22 cellular contexts compared by ENCODE assay signal in genomic region chr1:224867715-224868114, GRCh38.
"Had no signal": no experiment of that assay in that cellular context is flagged by ENCODE, and none has a peak within 500 bp of the region (broad histone marks: within the 10 kb centered on the region; RNA-seq: fewer than 3 reads in every experiment).

No MANE protein-coding gene starts in this region.

- H3K27ac Mint-ChIP-seq: activated B cell treated with CpG ODN at 0.5 μM for 24 hours; activated CD8-positive, alpha-beta T cell treated with anti-CD3 and anti-CD28 coated beads, Interleukin-2, amount 10 ng/mL, durations not matched to agents 7 days and 5 days; activated naive CD4-positive, alpha-beta T cell treated with anti-CD3 and anti-CD28 coated beads, Interleukin-2, amount 50 U/mL, for 72 hours; brain; naive thymus-derived CD4-positive, alpha-beta T cell had no signal

- H3K9me3 ChIP-seq: pancreas, sigmoid colon, testis, upper lobe of left lung had no signal

- H3K4me3 Mint-ChIP-seq: activated B cell treated with CpG ODN at 0.5 μM for 24 hours; activated CD8-positive, alpha-beta T cell treated with anti-CD3 and anti-CD28 coated beads, Interleukin-2, amount 10 ng/mL, durations not matched to agents 7 days and 5 days; brain; naive thymus-derived CD4-positive, alpha-beta T cell had no signal

- H3K36me3 ChIP-seq: esophagus squamous epithelium, gastroesophageal sphincter, left lung, pancreas, sigmoid colon, stomach, upper lobe of left lung had no signal

- H3K4me1 Mint-ChIP-seq: activated B cell treated with CpG ODN at 0.5 μM for 24 hours; brain; naive thymus-derived CD4-positive, alpha-beta T cell had no signal

- ATAC-seq: activated CD8-positive, alpha-beta T cell treated with anti-CD3 and anti-CD28 coated beads, Interleukin-2, amount 10 ng/mL, durations not matched to agents 7 days and 5 days; activated naive CD4-positive, alpha-beta T cell treated with anti-CD3 and anti-CD28 coated beads, Interleukin-2, amount 50 U/mL, for 72 hours; gastroesophageal sphincter; left lung; mucosa of descending colon; naive thymus-derived CD4-positive, alpha-beta T cell; pancreas had no signal

- H3K4me3 ChIP-seq: esophagus squamous epithelium, gastroesophageal sphincter, left lung, mucosa of descending colon, pancreas, sigmoid colon, stomach, testis, upper lobe of left lung had no signal

- H3K36me3 Mint-ChIP-seq: activated naive CD4-positive, alpha-beta T cell treated with anti-CD3 and anti-CD28 coated beads, Interleukin-2, amount 50 U/mL, for 72 hours; brain; naive thymus-derived CD4-positive, alpha-beta T cell had no signal

- H3K27ac ChIP-seq: esophagus squamous epithelium, gastroesophageal sphincter, left lung, pancreas, sigmoid colon, stomach, testis, upper lobe of left lung had no signal

- DNase-seq: activated B cell treated with CpG ODN at 0.5 μM for 24 hours; activated CD4-positive, alpha-beta T cell treated with anti-CD3 and anti-CD28 coated beads for 48 hours; activated CD8-positive, alpha-beta memory T cell treated with anti-CD3 and anti-CD28 coated beads, Interleukin-2, amount 50 U/mL, for 4 hours; activated CD8-positive, alpha-beta T cell treated with anti-CD3 and anti-CD28 coated beads, Interleukin-2, amount 10 ng/mL, durations not matched to agents 7 days and 5 days; activated gamma-delta T cell; activated T-cell treated with anti-CD3 and anti-CD28 coated beads, Interleukin-2, amount 50 U/mL, for 48 hours; amniotic stem cell; cortex of kidney; effector CD4-positive, alpha-beta T cell; esophagus squamous epithelium; left lung; mucosa of descending colon; naive thymus-derived CD4-positive, alpha-beta T cell; pancreas; sigmoid colon; stimulated activated CD4-positive, alpha-beta T cell treated with anti-CD3 and anti-CD28 coated beads, Interleukin-1b, Interleukin-23, amount 100 ng/mL, for 48 hours; stomach; testis had no signal

- H3K4me1 ChIP-seq: esophagus squamous epithelium, left lung, pancreas, sigmoid colon, stomach, testis, upper lobe of left lung had no signal

- H3K27me3 ChIP-seq: esophagus squamous epithelium, gastroesophageal sphincter, left lung, pancreas, sigmoid colon, stomach, testis, upper lobe of left lung had no signal

- H3K27me3 Mint-ChIP-seq: activated B cell treated with CpG ODN at 0.5 μM for 24 hours had no signal
